ENCODE assay signal across 1 cellular context in the genomic region with DNA sequence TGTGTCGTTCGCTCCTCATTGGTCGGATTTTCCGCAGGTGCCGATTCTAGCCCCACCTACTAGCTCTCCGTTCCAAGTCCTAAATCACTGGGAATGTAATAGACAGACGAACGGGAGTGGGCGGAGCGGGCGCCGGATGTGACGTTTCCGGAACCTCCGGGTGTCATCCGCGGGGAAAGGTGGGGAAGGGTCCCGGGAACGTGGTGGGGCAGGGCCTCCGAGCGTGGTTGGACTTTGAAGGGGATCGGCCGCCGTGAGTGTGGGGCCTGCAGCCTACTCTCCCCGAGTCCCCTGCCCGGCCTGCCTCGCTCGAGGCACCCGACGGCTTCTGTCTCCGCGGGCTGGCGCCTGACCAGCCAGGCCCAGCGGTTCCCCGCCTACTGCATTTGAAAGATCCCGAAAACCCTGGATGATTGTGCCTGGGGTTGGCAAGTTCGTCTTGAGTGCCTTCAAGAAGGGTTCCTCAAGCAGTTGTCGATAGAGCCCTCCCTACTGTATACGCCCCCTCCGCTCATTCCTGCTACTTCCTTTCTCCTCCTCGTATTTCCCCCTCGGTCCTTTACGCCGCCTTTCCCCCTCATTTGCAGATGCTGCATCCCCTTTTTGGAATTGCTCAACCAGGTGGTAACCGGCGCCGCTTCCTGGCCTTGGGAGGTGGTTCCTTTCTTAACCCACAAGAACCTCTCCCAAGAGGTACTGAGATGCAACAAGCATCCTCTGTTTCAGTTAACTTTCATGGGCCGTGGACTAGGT.
TF ChIP-seq lines count a peak whose summit lies in the region.

Gene STAMBP, plus strand, starts transcription at position 144 of the 753 bp plus-strand sequence. CDS start 1,896 bp downstream, outside the sequence.

TF ChIP-seq in WTC11, 78 proteins besides CTCF, POLR2A, EP300 and RAD21 (continued from another document):
- TF ChIP-seq, protein P1, sequence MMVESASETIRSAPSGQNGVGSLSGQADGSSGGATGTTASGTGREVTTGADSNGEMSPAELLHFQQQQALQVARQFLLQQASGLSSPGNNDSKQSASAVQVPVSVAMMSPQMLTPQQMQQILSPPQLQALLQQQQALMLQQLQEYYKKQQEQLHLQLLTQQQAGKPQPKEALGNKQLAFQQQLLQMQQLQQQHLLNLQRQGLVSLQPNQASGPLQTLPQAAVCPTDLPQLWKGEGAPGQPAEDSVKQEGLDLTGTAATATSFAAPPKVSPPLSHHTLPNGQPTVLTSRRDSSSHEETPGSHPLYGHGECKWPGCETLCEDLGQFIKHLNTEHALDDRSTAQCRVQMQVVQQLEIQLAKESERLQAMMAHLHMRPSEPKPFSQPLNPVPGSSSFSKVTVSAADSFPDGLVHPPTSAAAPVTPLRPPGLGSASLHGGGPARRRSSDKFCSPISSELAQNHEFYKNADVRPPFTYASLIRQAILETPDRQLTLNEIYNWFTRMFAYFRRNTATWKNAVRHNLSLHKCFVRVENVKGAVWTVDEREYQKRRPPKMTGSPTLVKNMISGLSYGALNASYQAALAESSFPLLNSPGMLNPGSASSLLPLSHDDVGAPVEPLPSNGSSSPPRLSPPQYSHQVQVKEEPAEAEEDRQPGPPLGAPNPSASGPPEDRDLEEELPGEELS (CRISPR knock-in tag; IDR thresholded peaks at IDR 0.05) = peak; percentile 66; the same call in 1 of the 2 replicates
- TF ChIP-seq ZNF532 (CRISPR knock-in tag; IDR thresholded peaks at IDR 0.05; ENCODE audit: borderline replicate concordance) (no peak), ZNF317 (CRISPR knock-in tag; IDR thresholded peaks at IDR 0.05; ENCODE audit: borderline replicate concordance, low read depth) (no peak), GRHL2 (CRISPR knock-in tag; IDR thresholded peaks at IDR 0.05; ENCODE audit: insufficient replicate concordance, severe bottlenecking) (no peak), USF1 (CRISPR knock-in tag; IDR thresholded peaks at IDR 0.05) (peak; percentile 65), FOXK1 (CRISPR knock-in tag; IDR thresholded peaks at IDR 0.05) (peak; percentile 51; the same call in 1 of the 2 replicates), IRF1 (CRISPR knock-in tag; IDR thresholded peaks at IDR 0.05) (peak; percentile 62; the same call in 1 of the 2 replicates), NFE2L1 (CRISPR knock-in tag; IDR thresholded peaks at IDR 0.05) (0 out of 2 replicates have a peak, but pooled peaks have one; percentile 14), CREM (CRISPR knock-in tag; IDR thresholded peaks at IDR 0.05) (peak; percentile 91), NFYB (CRISPR knock-in tag; conservative IDR thresholded peaks at IDR 0.05; ENCODE audit: low read depth) (peak; percentile 71; the same call in 1 of the 2 replicates)
- TF ChIP-seq, protein P2, sequence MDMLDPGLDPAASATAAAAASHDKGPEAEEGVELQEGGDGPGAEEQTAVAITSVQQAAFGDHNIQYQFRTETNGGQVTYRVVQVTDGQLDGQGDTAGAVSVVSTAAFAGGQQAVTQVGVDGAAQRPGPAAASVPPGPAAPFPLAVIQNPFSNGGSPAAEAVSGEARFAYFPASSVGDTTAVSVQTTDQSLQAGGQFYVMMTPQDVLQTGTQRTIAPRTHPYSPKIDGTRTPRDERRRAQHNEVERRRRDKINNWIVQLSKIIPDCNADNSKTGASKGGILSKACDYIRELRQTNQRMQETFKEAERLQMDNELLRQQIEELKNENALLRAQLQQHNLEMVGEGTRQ (CRISPR knock-in tag; IDR thresholded peaks at IDR 0.05) = 0 out of 2 replicates have a peak, but pooled peaks have one; percentile 46
- TF ChIP-seq, protein P3, sequence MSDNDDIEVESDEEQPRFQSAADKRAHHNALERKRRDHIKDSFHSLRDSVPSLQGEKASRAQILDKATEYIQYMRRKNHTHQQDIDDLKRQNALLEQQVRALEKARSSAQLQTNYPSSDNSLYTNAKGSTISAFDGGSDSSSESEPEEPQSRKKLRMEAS (CRISPR knock-in tag; IDR thresholded peaks at IDR 0.05) = peak; percentile 76
